8 cellular contexts compared by ENCODE assay signal in the genomic region with DNA sequence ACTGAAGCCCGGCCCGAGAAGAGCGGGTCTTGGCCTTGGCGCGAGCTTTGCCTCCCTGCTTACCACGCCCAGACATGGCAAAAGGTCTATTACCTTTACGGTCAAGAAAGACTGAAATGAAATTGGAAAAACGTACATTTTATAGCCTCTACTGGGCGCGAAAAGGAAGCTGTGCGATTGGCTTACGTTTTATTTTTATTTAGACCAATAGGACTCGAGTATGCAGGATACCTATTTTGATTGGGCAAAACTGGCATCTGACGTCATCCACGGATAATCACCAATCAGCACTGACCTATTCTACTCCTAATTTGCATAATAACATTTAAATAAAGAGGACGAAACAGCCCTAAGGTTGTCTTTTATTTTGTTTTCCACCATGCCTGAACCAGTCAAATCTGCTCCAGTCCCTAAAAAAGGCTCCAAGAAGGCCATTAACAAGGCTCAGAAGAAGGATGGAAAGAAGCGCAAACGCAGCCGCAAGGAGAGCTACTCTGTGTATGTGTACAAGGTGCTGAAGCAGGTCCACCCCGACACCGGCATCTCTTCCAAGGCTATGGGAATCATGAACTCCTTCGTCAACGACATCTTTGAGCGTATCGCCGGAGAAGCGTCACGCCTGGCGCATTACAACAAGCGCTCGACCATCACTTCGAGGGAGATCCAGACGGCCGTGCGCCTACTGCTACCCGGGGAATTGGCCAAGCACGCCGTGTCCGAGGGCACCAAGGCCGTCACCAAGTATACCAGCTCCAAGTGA.
DNase-seq lines count a peak whose midpoint lies in the region; ATAC-seq and TF ChIP-seq lines count a peak whose summit lies in the region.

No MANE protein-coding gene starts in this region.

- peak overlapping the region; percentile 57 for H2AK5ac ChIP-seq in mesenchymal stem cell (ENCODE audit: low read length, severe bottlenecking)

- H3K4me3 ChIP-seq in mesenchymal stem cell (ENCODE audit: insufficient read depth in 1 of 2, low read depth in 1 of 2, low read length in 2 of 2), result peak overlapping the region; percentile 56 to 76
- peak overlapping the region; percentile 34 to 43 (median 41) for H3K4me3 ChIP-seq in stomach

- peak overlapping the region; percentile 53 for H2AFZ ChIP-seq in mesenchymal stem cell (ENCODE audit: low read depth, low read length)

- peak overlapping the region in 1 of 2 experiments; percentile 39 for H2BK12ac ChIP-seq in mesenchymal stem cell (ENCODE audit: low read length in 2 of 2)

- H3K9me3 ChIP-seq in mesenchymal stem cell (ENCODE audit: control insufficient read depth, low read length) (no peaks in the 10 kb centered on the region), stomach (no peaks in the 10 kb centered on the region)

- H3K27ac Mint-ChIP-seq in effector memory CD8-positive, alpha-beta T cell, result peak overlapping the region; percentile 92 to 96

- peaks cover 24 to 26% of the 10 kb centered on the region in 2 donors for H3K4me1 Mint-ChIP-seq in effector memory CD8-positive, alpha-beta T cell (ENCODE audit: low read depth in 2 of 2)

- H2BK15ac ChIP-seq in mesenchymal stem cell (ENCODE audit: low read depth, poor library complexity, severe bottlenecking), result no peak overlapping the region

- peak overlapping the region; percentile 35 for H4K8ac ChIP-seq in mesenchymal stem cell (ENCODE audit: low read length)

- peak overlapping the region; percentile 87 to 88 for H3K4me3 Mint-ChIP-seq in effector memory CD8-positive, alpha-beta T cell

- H3K27me3 ChIP-seq in mesenchymal stem cell (ENCODE audit: control insufficient read depth in 1 of 2, insufficient read depth in 1 of 2, low read length in 2 of 2), result no peaks in the 10 kb centered on the region
- peaks cover 0 to 39% (median 0%) of the 10 kb centered on the region in 3 donors for H3K27me3 ChIP-seq in stomach

- peak overlapping the region; percentile 54 for H3K9ac ChIP-seq in mesenchymal stem cell (ENCODE audit: low read length)

- H3K18ac ChIP-seq in mesenchymal stem cell (ENCODE audit: low read depth in 1 of 2, low read length in 2 of 2), result peak overlapping the region in 1 of 2 experiments; percentile 74

- no peak overlapping the region for H2BK5ac ChIP-seq in mesenchymal stem cell (ENCODE audit: low read depth, low read length, poor library complexity, severe bottlenecking)

- H3K27me3 Mint-ChIP-seq in effector memory CD8-positive, alpha-beta T cell, result no peaks in the 10 kb centered on the region

- H3K27ac ChIP-seq in mesenchymal stem cell (ENCODE audit: low read length, poor library complexity, severe bottlenecking) (no peak overlapping the region), stomach (peak overlapping the region; percentile 14 to 74 (median 40))

- DNase-seq in SIG-M5 (lab: John Stamatoyannopoulos, UW), result peak; percentile 81
- DNase-seq in SIG-M5 treated with dmso at 0.1 percent for 504 hours (lab: John Stamatoyannopoulos, UW; ENCODE audit: unreplicated experiment), result no peak
- DNase-seq in NCI-H69 (lab: John Stamatoyannopoulos, UW), result peak; percentile 91
- peak; percentile 70 for DNase-seq in activated CD4-positive, alpha-beta T cell treated with anti-CD3 and anti-CD28 coated beads, Interleukin-2, amount 50 U/mL, for 1 hour
- DNase-seq in effector memory CD8-positive, alpha-beta T cell, result peak; percentile 73 to 79 (median 75)
- DNase-seq in mesenchymal stem cell, result peak; percentile 81
- peak; percentile 79 for DNase-seq in stomach

- no peak overlapping the region for H2BK120ac ChIP-seq in mesenchymal stem cell (ENCODE audit: low read depth, low read length)

- H3K4me1 ChIP-seq in mesenchymal stem cell (ENCODE audit: control insufficient read depth, insufficient read depth, low read depth, low read length) (peaks cover 1% of the 10 kb centered on the region), stomach (peaks cover 0 to 29% (median 13%) of the 10 kb centered on the region in 4 donors)

- no peak overlapping the region for H3K23ac ChIP-seq in mesenchymal stem cell (ENCODE audit: low read length in 2 of 2)

- peak overlapping the region; percentile 2 for H4K91ac ChIP-seq in mesenchymal stem cell (ENCODE audit: low read length)

- no peak for TF ChIP-seq EP300 in stomach (IDR thresholded peaks at IDR 0.05)

- TF ChIP-seq CTCF in stomach (IDR thresholded peaks at IDR 0.05), result no peak

- no peaks in the 10 kb centered on the region for H3K9me3 Mint-ChIP-seq in effector memory CD8-positive, alpha-beta T cell

- peaks cover 33% of the 10 kb centered on the region for H3K36me3 Mint-ChIP-seq in effector memory CD8-positive, alpha-beta T cell (ENCODE audit: insufficient read depth)

- no peak overlapping the region for H3K4ac ChIP-seq in mesenchymal stem cell (ENCODE audit: low read depth in 1 of 2, low read length in 2 of 2)

- no peaks in the 10 kb centered on the region for H3K79me1 ChIP-seq in mesenchymal stem cell (replicated peaks; ENCODE audit: low read length, poor library complexity, severe bottlenecking)

- peak in 1 of 4 donors; percentile 72 for TF ChIP-seq POLR2A in stomach (IDR thresholded peaks at IDR 0.05)

- ATAC-seq in HG03025 (IDR thresholded peaks at IDR 0.05; ENCODE audit: low FRiP score, unreplicated experiment), result peak; percentile 67
- peak; percentile 75 for ATAC-seq in effector memory CD8-positive, alpha-beta T cell (replicated peaks)

- intact Hi-C loops in stomach (cut with DNase I; ENCODE audit: low total_unique reads), result no loop called here

- H3K14ac ChIP-seq in mesenchymal stem cell (ENCODE audit: low read length in 2 of 2), result no peak overlapping the region

- H3K4me2 ChIP-seq in mesenchymal stem cell (ENCODE audit: low read length, poor library complexity, severe bottlenecking), result peak overlapping the region; percentile 59

- 77% methylated on average over 37 of the region's 40 CpGs for WGBS in mesenchymal stem cell
- 2 to 3% (median 3%) methylated on average over 26 to 40 of the region's 40 CpGs for WGBS in stomach, 5 donors

- H3K36me3 ChIP-seq in mesenchymal stem cell (ENCODE audit: control insufficient read depth in 1 of 2, insufficient read depth in 2 of 2, low read depth in 1 of 2, low read length in 2 of 2) (no peaks in the 10 kb centered on the region), stomach (no peaks in the 10 kb centered on the region)
